1 cellular context compared by ENCODE assay signal in the genomic region with DNA sequence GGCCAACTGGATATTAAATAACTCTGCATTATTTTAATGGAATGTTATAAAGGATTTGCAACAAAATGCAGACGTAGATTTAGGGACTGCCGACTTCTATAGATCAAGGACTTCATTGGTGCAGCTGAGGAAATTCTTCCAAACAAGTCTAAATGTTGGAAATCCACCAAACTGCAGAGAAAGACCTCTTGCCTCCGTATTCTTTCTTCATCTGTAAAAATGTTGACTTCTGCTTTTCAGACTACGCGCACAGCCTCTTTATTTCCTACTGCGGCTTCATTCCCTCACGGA.
TF ChIP-seq lines count a peak whose summit lies in the region.

No MANE protein-coding gene starts in this region.

TF ChIP-seq in GM12878, 131 proteins besides CTCF, POLR2A, EP300 and RAD21:
- TF ChIP-seq, protein P1, sequence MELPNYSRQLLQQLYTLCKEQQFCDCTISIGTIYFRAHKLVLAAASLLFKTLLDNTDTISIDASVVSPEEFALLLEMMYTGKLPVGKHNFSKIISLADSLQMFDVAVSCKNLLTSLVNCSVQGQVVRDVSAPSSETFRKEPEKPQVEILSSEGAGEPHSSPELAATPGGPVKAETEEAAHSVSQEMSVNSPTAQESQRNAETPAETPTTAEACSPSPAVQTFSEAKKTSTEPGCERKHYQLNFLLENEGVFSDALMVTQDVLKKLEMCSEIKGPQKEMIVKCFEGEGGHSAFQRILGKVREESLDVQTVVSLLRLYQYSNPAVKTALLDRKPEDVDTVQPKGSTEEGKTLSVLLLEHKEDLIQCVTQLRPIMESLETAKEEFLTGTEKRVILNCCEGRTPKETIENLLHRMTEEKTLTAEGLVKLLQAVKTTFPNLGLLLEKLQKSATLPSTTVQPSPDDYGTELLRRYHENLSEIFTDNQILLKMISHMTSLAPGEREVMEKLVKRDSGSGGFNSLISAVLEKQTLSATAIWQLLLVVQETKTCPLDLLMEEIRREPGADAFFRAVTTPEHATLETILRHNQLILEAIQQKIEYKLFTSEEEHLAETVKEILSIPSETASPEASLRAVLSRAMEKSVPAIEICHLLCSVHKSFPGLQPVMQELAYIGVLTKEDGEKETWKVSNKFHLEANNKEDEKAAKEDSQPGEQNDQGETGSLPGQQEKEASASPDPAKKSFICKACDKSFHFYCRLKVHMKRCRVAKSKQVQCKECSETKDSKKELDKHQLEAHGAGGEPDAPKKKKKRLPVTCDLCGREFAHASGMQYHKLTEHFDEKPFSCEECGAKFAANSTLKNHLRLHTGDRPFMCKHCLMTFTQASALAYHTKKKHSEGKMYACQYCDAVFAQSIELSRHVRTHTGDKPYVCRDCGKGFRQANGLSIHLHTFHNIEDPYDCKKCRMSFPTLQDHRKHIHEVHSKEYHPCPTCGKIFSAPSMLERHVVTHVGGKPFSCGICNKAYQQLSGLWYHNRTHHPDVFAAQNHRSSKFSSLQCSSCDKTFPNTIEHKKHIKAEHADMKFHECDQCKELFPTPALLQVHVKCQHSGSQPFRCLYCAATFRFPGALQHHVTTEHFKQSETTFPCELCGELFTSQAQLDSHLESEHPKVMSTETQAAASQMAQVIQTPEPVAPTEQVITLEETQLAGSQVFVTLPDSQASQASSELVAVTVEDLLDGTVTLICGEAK (IDR thresholded peaks at IDR 0.05; ENCODE audit: borderline replicate concordance) = 0 out of 2 replicates have a peak, but pooled peaks have one; percentile 28
- peak; percentile 68 for TF ChIP-seq SPI1 (IDR thresholded peaks at IDR 0.05; ENCODE audit: borderline replicate concordance, insufficient read depth, low read depth, low read length)
- TF ChIP-seq, protein P2, sequence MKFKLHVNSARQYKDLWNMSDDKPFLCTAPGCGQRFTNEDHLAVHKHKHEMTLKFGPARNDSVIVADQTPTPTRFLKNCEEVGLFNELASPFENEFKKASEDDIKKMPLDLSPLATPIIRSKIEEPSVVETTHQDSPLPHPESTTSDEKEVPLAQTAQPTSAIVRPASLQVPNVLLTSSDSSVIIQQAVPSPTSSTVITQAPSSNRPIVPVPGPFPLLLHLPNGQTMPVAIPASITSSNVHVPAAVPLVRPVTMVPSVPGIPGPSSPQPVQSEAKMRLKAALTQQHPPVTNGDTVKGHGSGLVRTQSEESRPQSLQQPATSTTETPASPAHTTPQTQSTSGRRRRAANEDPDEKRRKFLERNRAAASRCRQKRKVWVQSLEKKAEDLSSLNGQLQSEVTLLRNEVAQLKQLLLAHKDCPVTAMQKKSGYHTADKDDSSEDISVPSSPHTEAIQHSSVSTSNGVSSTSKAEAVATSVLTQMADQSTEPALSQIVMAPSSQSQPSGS (IDR thresholded peaks at IDR 0.05; ENCODE audit: low read length) = 0 out of 2 replicates have a peak, but pooled peaks have one; percentile 20
- TF ChIP-seq ESRRA (IDR thresholded peaks at IDR 0.05; ENCODE audit: low read length) = no peak
